9 cellular contexts compared by ENCODE assay signal in the genomic region with DNA sequence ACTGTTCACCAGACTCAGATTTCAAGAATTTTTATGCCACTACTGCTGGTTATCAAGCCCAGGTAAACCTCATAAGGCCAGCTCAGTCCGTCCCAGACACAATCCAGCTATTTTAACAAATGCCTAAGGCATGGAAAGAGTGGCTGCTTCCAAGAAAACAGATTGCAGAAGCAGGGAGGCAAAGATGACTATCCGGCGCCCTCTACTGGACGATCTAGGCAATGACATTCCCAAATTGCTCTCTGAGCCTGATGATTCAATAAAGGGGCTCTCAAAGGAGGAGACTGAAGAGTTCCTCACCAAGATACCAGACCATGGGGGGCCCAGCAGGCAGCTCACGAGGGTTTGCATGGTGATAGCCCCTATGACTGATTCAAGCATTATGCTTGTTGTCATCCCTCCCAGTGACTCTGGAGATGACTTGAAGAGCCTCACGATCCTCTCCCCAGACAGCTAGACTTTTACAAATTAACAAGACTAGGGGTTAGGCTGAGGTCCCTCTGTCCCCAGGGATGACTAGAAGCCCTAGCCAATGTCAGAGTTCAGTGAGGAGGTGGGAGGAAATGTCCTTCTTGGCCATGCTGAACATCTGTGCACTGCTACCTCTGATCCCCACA. TPM values are rescaled to one million over a fixed set of nuclear protein-coding genes. Genes with fewer than 3 reads are reported as not detected.
DNase-seq lines count a peak whose midpoint lies in the region; ATAC-seq and TF ChIP-seq lines count a peak whose summit lies in the region.
"Had no signal": no experiment of that assay in that cellular context is flagged by ENCODE, and none has a peak within 500 bp of the region (broad histone marks: within the 10 kb centered on the region; RNA-seq: fewer than 3 reads in every experiment).

No MANE protein-coding gene starts in this region.

- H3K36me3 Mint-ChIP-seq in activated T-cell treated with anti-CD3 and anti-CD28 coated beads, Interleukin-2, amount 50 U/mL, for 24 hours (ENCODE audit: low read depth), result peaks cover 15% of the 10 kb centered on the region

- H3K4me2 ChIP-seq in osteoblast (ENCODE audit: insufficient read depth, low read length), result no peak overlapping the region

- DNase-seq in D341Med (ENCODE audit: low spot score), result peak; percentile 77
- DNase-seq in NCI-H2171 (lab: John Stamatoyannopoulos, UW), result peak; percentile 17
- peak; percentile 39 for DNase-seq in activated T-cell treated with anti-CD3 and anti-CD28 coated beads, Interleukin-2, amount 50 U/mL, for 24 hours
- DNase-seq in foreskin keratinocyte, result peak in 1 of 2 donors; percentile 52
- DNase-seq in osteoblast (ENCODE audit: insufficient read length, low spot score, missing footprints), result peak; percentile 90
- no peak for DNase-seq in DMS79 treated with DMSO at 0.1 percent for 48 hours (lab: John Stamatoyannopoulos, UW)

- peaks cover 16% of the 10 kb centered on the region for H3K9me3 Mint-ChIP-seq in activated T-cell treated with anti-CD3 and anti-CD28 coated beads, Interleukin-2, amount 50 U/mL, for 24 hours

- peaks cover 9% of the 10 kb centered on the region for H3K4me1 Mint-ChIP-seq in activated T-cell treated with anti-CD3 and anti-CD28 coated beads, Interleukin-2, amount 50 U/mL, for 24 hours (ENCODE audit: low read depth)

- H3K79me2 ChIP-seq in osteoblast (ENCODE audit: insufficient read depth, low read length), result no peaks in the 10 kb centered on the region

- no peak overlapping the region for H3K4me3 Mint-ChIP-seq in activated T-cell treated with anti-CD3 and anti-CD28 coated beads, Interleukin-2, amount 50 U/mL, for 24 hours
- H3K4me3 Mint-ChIP-seq: T-helper 1 cell treated with Interleukin-12 subunit alpha and Interleukin-12 subunit beta and Interleukin-4 antibody, amounts not matched to agents 30 μg/mL and 1 μg/mL, for 36 hours had no signal

- TF ChIP-seq CTCF in foreskin keratinocyte (conservative IDR thresholded peaks at IDR 0.05), result peak; percentile 86
- peak; percentile 95 for TF ChIP-seq CTCF in osteoblast (IDR thresholded peaks at IDR 0.05; ENCODE audit: extremely low read depth, low read depth, low read length)

- ATAC-seq in GM21717 (IDR thresholded peaks at IDR 0.05; ENCODE audit: unreplicated experiment) (peak; percentile 57), foreskin keratinocyte (peak; percentile 25), GM18498 (IDR thresholded peaks at IDR 0.05; ENCODE audit: unreplicated experiment) (no peak)

- no peak overlapping the region for H3K4me3 ChIP-seq in osteoblast (ENCODE audit: insufficient read depth, low read length)

- H3K4me1 ChIP-seq in foreskin keratinocyte, result peaks cover 11% of the 10 kb centered on the region
- H3K4me1 ChIP-seq in osteoblast (ENCODE audit: insufficient read depth, low read length), result peaks cover 14% of the 10 kb centered on the region

- H3K9me3 ChIP-seq in osteoblast (ENCODE audit: low read depth, low read length), result peaks cover 2% of the 10 kb centered on the region

- no peaks in the 10 kb centered on the region for H3K27me3 ChIP-seq in foreskin keratinocyte
- H3K27me3 ChIP-seq in osteoblast (ENCODE audit: insufficient read depth, low read length), result no peaks in the 10 kb centered on the region

- H2AFZ ChIP-seq in osteoblast (ENCODE audit: low read length), result no peak overlapping the region

- peaks cover 2% of the 10 kb centered on the region for H4K20me1 ChIP-seq in osteoblast (ENCODE audit: insufficient read depth, low read length)

- no peak overlapping the region for H3K27ac Mint-ChIP-seq in activated T-cell treated with anti-CD3 and anti-CD28 coated beads, Interleukin-2, amount 50 U/mL, for 24 hours
- H3K27ac Mint-ChIP-seq: T-helper 1 cell treated with Interleukin-12 subunit alpha and Interleukin-12 subunit beta and Interleukin-4 antibody, amounts not matched to agents 30 μg/mL and 1 μg/mL, for 36 hours had no signal

- no peaks in the 10 kb centered on the region for H3K27me3 Mint-ChIP-seq in activated T-cell treated with anti-CD3 and anti-CD28 coated beads, Interleukin-2, amount 50 U/mL, for 24 hours

- H3K36me3 ChIP-seq in osteoblast (ENCODE audit: insufficient read depth, low read length), result no peaks in the 10 kb centered on the region

- H3K27ac ChIP-seq in foreskin keratinocyte (no peak overlapping the region), osteoblast (ENCODE audit: low read depth, low read length) (no peak overlapping the region)

RNA-seq across cellular contexts. Expression of a gene that starts 25.0 kb away (rescaled TPM):
- total RNA-seq in foreskin keratinocyte, result 37.8 and 39.4 TPM in 2 replicates
- polyA plus RNA-seq in foreskin keratinocyte, result 25.3 and 29.0 TPM in 2 replicates
- 30.4 and 31.8 TPM in 2 replicates for total RNA-seq in osteoblast

RNA-seq across cellular contexts. Expression of a gene that starts 45.8 kb away (rescaled TPM):
- total RNA-seq in foreskin keratinocyte, result 8.9 and 9.6 TPM in 2 replicates
- 9.0 and 10.7 TPM in 2 replicates for polyA plus RNA-seq in foreskin keratinocyte
- total RNA-seq in osteoblast, result under 0.01 and 1.4 TPM in 2 replicates
